8 cellular contexts compared by ENCODE assay signal in genomic region chr14:64971890-64972785, GRCh38. TPM values are rescaled to one million over a fixed set of nuclear protein-coding genes. Genes with fewer than 3 reads are reported as not detected.
A peak's percentile ranks its signal among the peaks of the same experiment; 100 is the strongest.
DNase-seq lines count a peak whose midpoint lies in the region; ATAC-seq and TF ChIP-seq lines count a peak whose summit lies in the region.

Gene RAB15 (minus strand): TSS chr14:64972336. CDS start chr14:64972076, 260 bp downstream.

- intact Hi-C loops in CD8-positive, alpha-beta T cell (cut with DNase I, micrococcal nuclease): loop anchor here (1.0 to 5.0 kb wide), 3 partner anchors 11 to 58 kb away; partner anchors contain the start of gene CHURC1 (in 1 of the 2)
- intact Hi-C loops in right cardiac atrium (cut with DNase I): loop anchor here in 1 of 4 donors (10.0 kb wide), 1 partner anchor 147 kb away; no protein-coding TSS in a partner anchor

- peak; percentile 68 for ATAC-seq in CD8-positive, alpha-beta T cell
- ATAC-seq in RWPE2 (ENCODE audit: low read depth) (peak; percentile 70), right cardiac atrium (peak; percentile 80 to 81), GM21526 (IDR thresholded peaks at IDR 0.05; ENCODE audit: low FRiP score, unreplicated experiment) (no peak)

- no peaks in the 10 kb centered on the region for H3K36me3 Mint-ChIP-seq in CD8-positive, alpha-beta T cell

- H3K4me1 Mint-ChIP-seq in CD8-positive, alpha-beta T cell (ENCODE audit: low read depth): peaks cover 27% of the 10 kb centered on the region

- no peaks in the 10 kb centered on the region for H3K27me3 ChIP-seq in CD8-positive, alpha-beta T cell (ENCODE audit: insufficient read depth, low read length)
- H3K27me3 ChIP-seq in RWPE2 (ENCODE audit: insufficient read depth, poor library complexity, severe bottlenecking) (no peaks in the 10 kb centered on the region), right cardiac atrium (ENCODE audit: control insufficient read depth, insufficient read depth) (no peaks in the 10 kb centered on the region)

- H3K27ac Mint-ChIP-seq in CD8-positive, alpha-beta T cell: peak within 1 kb of the TSS; percentile 62

- H3K27me3 Mint-ChIP-seq in CD8-positive, alpha-beta T cell (ENCODE audit: low read depth): no peaks in the 10 kb centered on the region

- POLR2A ChIA-PET in CD8-positive, alpha-beta T cell (lab: Charles Lee): interaction anchor here (2.6 kb wide), 1 partner anchor 15 kb away, joined by 12 read pairs; the partner anchor contains the start of gene FNTB
- POLR2A ChIA-PET in HEK293 (lab: Yijun Ruan, JAX): interaction anchor here (0.7 kb wide), 1 partner anchor 12 kb away, joined by 3 read pairs; no protein-coding TSS in a partner anchor

- H3K4me3 Mint-ChIP-seq in CD8-positive, alpha-beta T cell: peak within 1 kb of the TSS; percentile 83

- no peak within 1 kb of the TSS for H3K27ac ChIP-seq in CD8-positive, alpha-beta T cell (ENCODE audit: low read depth, low read length)
- peak within 1 kb of the TSS; percentile 66; the same call in 1 of the 2 replicates for H3K27ac ChIP-seq in HEK293 (ENCODE audit: extremely low read depth, low read depth, low read length)
- no peak within 1 kb of the TSS for H3K27ac ChIP-seq in RWPE2 (ENCODE audit: poor library complexity, severe bottlenecking)
- H3K27ac ChIP-seq in angular gyrus (ENCODE audit: low read depth, low read length): peak within 1 kb of the TSS; percentile 78
- no peak within 1 kb of the TSS for H3K27ac ChIP-seq in right cardiac atrium (ENCODE audit: low read length)

- peak within 1 kb of the TSS; percentile 73 for H3K4me3 ChIP-seq in CD8-positive, alpha-beta T cell (ENCODE audit: low read depth, low read length)
- H3K4me3 ChIP-seq in HEK293 (ENCODE audit: low read depth, low read length) (peak within 1 kb of the TSS; percentile 74), RWPE2 (ENCODE audit: severe bottlenecking) (peak within 1 kb of the TSS; percentile 48), right cardiac atrium (ENCODE audit: low read length) (peak within 1 kb of the TSS; percentile 98), retinal pigment epithelial cell (ENCODE audit: low read length) (peak within 1 kb of the TSS; percentile 60)

- WGBS in right cardiac atrium: under 1% methylated on average over 101 of the region's 103 CpGs

- peaks cover 16% of the 10 kb centered on the region for H3K4me1 ChIP-seq in CD8-positive, alpha-beta T cell (ENCODE audit: insufficient read depth, low read length)
- H3K4me1 ChIP-seq in HEK293 (ENCODE audit: control insufficient read depth, insufficient read depth, low read length) (peaks cover 7% of the 10 kb centered on the region; the same call in 1 of the 2 replicates), RWPE2 (ENCODE audit: insufficient read depth, poor library complexity, severe bottlenecking) (no peaks in the 10 kb centered on the region), right cardiac atrium (ENCODE audit: control insufficient read depth, insufficient read depth, low read length) (no peaks in the 10 kb centered on the region)

- no peak for TF ChIP-seq CTCF in CD8-positive, alpha-beta T cell (IDR thresholded peaks at IDR 0.05)
- TF ChIP-seq CTCF in HEK293 (tag by site-specific recombination; IDR thresholded peaks at IDR 0.05): no peak
- TF ChIP-seq CTCF in RWPE2 (IDR thresholded peaks at IDR 0.05; ENCODE audit: poor library complexity, severe bottlenecking): peak; percentile 10
- no peak for TF ChIP-seq CTCF in retinal pigment epithelial cell (conservative IDR thresholded peaks at IDR 0.05; ENCODE audit: low read depth, low read length)

- no peaks in the 10 kb centered on the region for H3K9me3 ChIP-seq in CD8-positive, alpha-beta T cell (ENCODE audit: low read length)
- H3K9me3 ChIP-seq in HEK293 (ENCODE audit: control insufficient read depth, insufficient read depth, low read depth, low read length) (no peaks in the 10 kb centered on the region), RWPE2 (ENCODE audit: severe bottlenecking) (no peaks in the 10 kb centered on the region), right cardiac atrium (ENCODE audit: control insufficient read depth, low read length) (no peaks in the 10 kb centered on the region)

- no peaks in the 10 kb centered on the region for H3K9me3 Mint-ChIP-seq in CD8-positive, alpha-beta T cell

- H3K36me3 ChIP-seq in CD8-positive, alpha-beta T cell (ENCODE audit: insufficient read depth, low read length): no peaks in the 10 kb centered on the region
- no peaks in the 10 kb centered on the region for H3K36me3 ChIP-seq in HEK293 (ENCODE audit: control insufficient read depth in 2 of 2, insufficient read depth in 1 of 2, low read length in 2 of 2)
- no peaks in the 10 kb centered on the region for H3K36me3 ChIP-seq in RWPE2 (ENCODE audit: low read depth)

- peak in 6 of 7 experiments; percentile 7 to 67 (median 40) for DNase-seq in CD8-positive, alpha-beta T cell
- DNase-seq in RWPE2 (ENCODE audit: low spot score): no peak
- DNase-seq in right cardiac atrium: peak; percentile 39 to 77 (median 71)
- no peak for DNase-seq in retinal pigment epithelial cell (ENCODE audit: low read depth)
- no peak for DNase-seq in KG1 (lab: John Stamatoyannopoulos, UW)

- CTCF ChIA-PET in CD8-positive, alpha-beta T cell (lab: Charles Lee): no interaction called here
- CTCF ChIA-PET in HEK293 (lab: Yijun Ruan, JAX): interaction anchor here (0.6 kb wide), 1 partner anchor 10 kb away, joined by 4 read pairs; no protein-coding TSS in a partner anchor

TF ChIP-seq in HEK293, 187 proteins besides CTCF, POLR2A, EP300 and RAD21 (continues in another document):
- TF ChIP-seq SP2 (tag by site-specific recombination; IDR thresholded peaks at IDR 0.05) (peak; percentile 12; the same call in 1 of the 2 replicates), ZNF660 (tag by site-specific recombination; IDR thresholded peaks at IDR 0.05) (no peak), ZIC2 (tag by site-specific recombination; IDR thresholded peaks at IDR 0.05) (no peak), FEZF1 (tag by site-specific recombination; IDR thresholded peaks at IDR 0.05) (no peak), INSM2 (tag by site-specific recombination; IDR thresholded peaks at IDR 0.05) (no peak), ZFP3 (tag by site-specific recombination; IDR thresholded peaks at IDR 0.05; ENCODE audit: low read depth) (no peak), ZNF398 (tag by site-specific recombination; IDR thresholded peaks at IDR 0.05) (peak; percentile 48), ZBTB26 (tag by site-specific recombination; optimal IDR thresholded peaks at IDR 0.05) (peak; percentile 36), ZNF549 (tag by site-specific recombination; IDR thresholded peaks at IDR 0.05) (no peak), GLI2 (tag by site-specific recombination; IDR thresholded peaks at IDR 0.05; ENCODE audit: borderline replicate concordance, low read depth) (no peak), PATZ1 (tag by site-specific recombination; IDR thresholded peaks at IDR 0.05) (peak; percentile 19; the same call in 1 of the 2 replicates)

RNA-seq across cellular contexts. Expression of gene RAB15, which starts in this region (rescaled TPM):
- 1 to 10 TPM; 2.9 to 3.6 TPM for total RNA-seq in CD8-positive, alpha-beta T cell
- 10 to 100 TPM; 12.7 to 48.1 (median 16.9) TPM for total RNA-seq in right cardiac atrium
- 29.5 TPM for polyA plus RNA-seq in right cardiac atrium

Comparison
In these comparisons a context has a peak if more than half of its experiments do, and no peak if none do; other contexts are left out.
1. DNase-seq: peak in CD8-positive, alpha-beta T cell (6 of 7) and right cardiac atrium (3 of 3); none in RWPE2 (single experiment), retinal pigment epithelial cell (single experiment) and KG1 (single experiment).
2. H3K27ac ChIP-seq: peak in HEK293 (single experiment) and angular gyrus (single experiment); none in CD8-positive, alpha-beta T cell (single experiment), RWPE2 (single experiment) and right cardiac atrium (single experiment).
3. H3K4me3 ChIP-seq: peak in every context shown above with its lines; median percentile 98 in right cardiac atrium; 74 in HEK293; 73 in CD8-positive, alpha-beta T cell; 60 in retinal pigment epithelial cell; 48 in RWPE2.